ENCODE assay signal across 29 cellular contexts in genomic region chr6:25700841-25701240, GRCh38. TPM values are rescaled to one million over a fixed set of nuclear protein-coding genes. Genes with fewer than 3 reads are reported as not detected.
"Had no signal": no experiment of that assay in that cellular context is flagged by ENCODE, and none has a peak within 500 bp of the region (broad histone marks: within the 10 kb centered on the region; RNA-seq: fewer than 3 reads in every experiment).

No MANE protein-coding gene starts in this region.

- H3K27ac ChIP-seq: breast epithelium, epithelial cell of prostate, esophagus squamous epithelium, left ventricle myocardium inferior, pancreas, psoas muscle, right atrium auricular region, suprapubic skin, tibial artery, upper lobe of right lung had no signal

- DNase-seq: activated CD4-positive, alpha-beta T cell treated with anti-CD3 and anti-CD28 coated beads for 4 hours; activated CD4-positive, alpha-beta T cell treated with anti-CD3 and anti-CD28 coated beads, Interleukin-2, amount 50 U/mL, for 4 hours; activated effector memory CD4-positive, alpha-beta T cell treated with anti-CD3 and anti-CD28 coated beads, Interleukin-2, amount 50 U/mL, for 16 hours; activated naive CD4-positive, alpha-beta T cell treated with anti-CD3 and anti-CD28 coated beads for 36 hours; activated naive CD8-positive, alpha-beta T cell treated with anti-CD3 and anti-CD28 coated beads, Interleukin-2, amount 10 ng/mL, durations not matched to agents 7 days and 5 days; activated T-cell treated with anti-CD3 and anti-CD28 coated beads for 4 hours; central memory CD4-positive, alpha-beta T cell; effector CD8-positive, alpha-beta T cell; esophagus squamous epithelium; glutamatergic neuron; islet precursor cell; left ventricle myocardium inferior; naive B cell; pancreas; psoas muscle; stimulated activated CD4-positive, alpha-beta T cell treated with anti-CD3 and anti-CD28 coated beads, Interleukin-15, amount 100 ng/mL, for 24 hours; stimulated activated CD4-positive, alpha-beta T cell treated with anti-CD3 and anti-CD28 coated beads, Interleukin-2, amount 100 ng/mL, for 24 hours; stimulated activated naive CD4-positive, alpha-beta T cell; tibial artery; upper lobe of right lung had no signal

- H3K4me1 Mint-ChIP-seq: activated naive CD8-positive, alpha-beta T cell treated with anti-CD3 and anti-CD28 coated beads, Interleukin-2, amount 10 ng/mL, durations not matched to agents 7 days and 5 days; naive B cell had no signal

- H3K36me3 Mint-ChIP-seq: activated naive CD8-positive, alpha-beta T cell treated with anti-CD3 and anti-CD28 coated beads, Interleukin-2, amount 10 ng/mL, durations not matched to agents 7 days and 5 days; naive B cell had no signal

- H3K27ac Mint-ChIP-seq: activated naive CD4-positive, alpha-beta T cell treated with anti-CD3 and anti-CD28 coated beads for 36 hours; activated naive CD8-positive, alpha-beta T cell treated with anti-CD3 and anti-CD28 coated beads, Interleukin-2, amount 10 ng/mL, durations not matched to agents 7 days and 5 days had no signal

- H3K9me3 Mint-ChIP-seq: activated naive CD4-positive, alpha-beta T cell treated with anti-CD3 and anti-CD28 coated beads for 36 hours; activated naive CD8-positive, alpha-beta T cell treated with anti-CD3 and anti-CD28 coated beads, Interleukin-2, amount 10 ng/mL, durations not matched to agents 7 days and 5 days had no signal

- H3K4me3 Mint-ChIP-seq: activated naive CD4-positive, alpha-beta T cell treated with anti-CD3 and anti-CD28 coated beads for 36 hours; activated naive CD8-positive, alpha-beta T cell treated with anti-CD3 and anti-CD28 coated beads, Interleukin-2, amount 10 ng/mL, durations not matched to agents 7 days and 5 days; naive B cell had no signal

RNA-seq across cellular contexts. Expression of gene SCGN, which starts 48.8 kb away (rescaled TPM):
- total RNA-seq: activated naive CD4-positive, alpha-beta T cell treated with anti-CD3 and anti-CD28 coated beads for 36 hours; activated naive CD8-positive, alpha-beta T cell treated with anti-CD3 and anti-CD28 coated beads, Interleukin-2, amount 10 ng/mL, durations not matched to agents 7 days and 5 days; astrocyte; esophagus squamous epithelium; psoas muscle; smooth muscle cell; T-helper 1 cell treated with Interleukin-12 subunit alpha and Interleukin-12 subunit beta and Interleukin-4 antibody, amounts not matched to agents 30 ng/mL and 1 ng/mL, for 36 hours; upper lobe of right lung had no signal

RNA-seq across cellular contexts. Expression of gene SLC17A4, which starts 53.7 kb away (rescaled TPM):
- total RNA-seq: activated naive CD4-positive, alpha-beta T cell treated with anti-CD3 and anti-CD28 coated beads for 36 hours; activated naive CD8-positive, alpha-beta T cell treated with anti-CD3 and anti-CD28 coated beads, Interleukin-2, amount 10 ng/mL, durations not matched to agents 7 days and 5 days; astrocyte; dermis microvascular lymphatic vessel endothelial cell; esophagus squamous epithelium; left ventricle myocardium inferior; lung; psoas muscle; right atrium auricular region; smooth muscle cell; suprapubic skin; T-helper 1 cell treated with Interleukin-12 subunit alpha and Interleukin-12 subunit beta and Interleukin-4 antibody, amounts not matched to agents 30 ng/mL and 1 ng/mL, for 36 hours; upper lobe of right lung had no signal
